13 cellular contexts compared by ENCODE assay signal in the genomic region with DNA sequence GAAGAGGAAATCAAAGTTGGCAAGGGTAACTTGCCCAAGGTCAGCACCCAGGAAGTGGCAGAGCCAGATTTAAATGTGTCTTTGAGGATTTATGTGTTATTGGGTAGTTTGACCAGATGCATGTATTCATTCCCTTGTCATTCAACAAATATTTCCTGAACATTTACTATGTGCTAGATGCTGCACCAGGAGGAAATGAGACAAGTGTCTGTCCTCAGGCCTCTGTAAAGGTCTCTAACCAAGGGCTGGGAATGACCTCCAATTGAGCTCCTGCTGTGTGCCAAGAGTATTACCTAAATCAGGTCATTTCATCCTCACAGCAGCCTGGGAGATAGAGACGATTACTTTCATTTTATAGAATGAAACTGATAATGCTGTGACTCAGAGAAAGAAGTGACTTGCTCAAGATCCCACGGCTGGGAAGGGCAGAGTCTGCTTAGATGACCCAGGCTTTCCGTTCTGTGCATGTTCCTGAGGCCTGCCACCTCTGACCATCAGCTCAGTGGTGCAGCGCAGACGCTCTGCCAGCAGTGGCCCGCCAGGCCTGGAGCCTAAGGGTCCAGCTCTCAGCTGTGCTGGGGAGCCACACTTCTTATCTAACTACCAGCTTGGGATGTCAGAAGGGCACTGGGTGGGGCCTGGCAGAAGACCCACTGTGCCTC. TPM values are rescaled to one million over a fixed set of nuclear protein-coding genes. Genes with fewer than 3 reads are reported as not detected.
DNase-seq lines count a peak whose midpoint lies in the region; ATAC-seq and TF ChIP-seq lines count a peak whose summit lies in the region.
"Had no signal": no experiment of that assay in that cellular context is flagged by ENCODE, and none has a peak within 500 bp of the region (broad histone marks: within the 10 kb centered on the region; RNA-seq: fewer than 3 reads in every experiment).

No MANE protein-coding gene starts in this region.

- intact Hi-C loops in Calu3 (cut with micrococcal nuclease; ENCODE audit: unreplicated experiment): no loop called here

- no peaks in the 10 kb centered on the region for H3K27me3 Mint-ChIP-seq in activated CD4-positive, alpha-beta T cell treated with anti-CD3 and anti-CD28 coated beads, Interleukin-2, amount 10 ng/mL, durations not matched to agents 7 days and 5 days
- H3K27me3 Mint-ChIP-seq in effector memory CD8-positive, alpha-beta T cell: no peaks in the 10 kb centered on the region
- H3K27me3 Mint-ChIP-seq in Calu3 (ENCODE audit: unreplicated experiment): no peaks in the 10 kb centered on the region

- no peak overlapping the region for H3K4me3 Mint-ChIP-seq in activated CD4-positive, alpha-beta T cell treated with anti-CD3 and anti-CD28 coated beads, Interleukin-2, amount 10 ng/mL, durations not matched to agents 7 days and 5 days
- H3K4me3 Mint-ChIP-seq in effector memory CD8-positive, alpha-beta T cell: peak overlapping the region; percentile 18 to 61
- no peak overlapping the region for H3K4me3 Mint-ChIP-seq in Calu3 (ENCODE audit: low read depth, unreplicated experiment)

- peak overlapping the region; percentile 17; the same call in 1 of the 2 replicates for H3K27ac ChIP-seq in RWPE1

- TF ChIP-seq CTCF in RWPE1 (conservative IDR thresholded peaks at IDR 0.05; ENCODE audit: low read depth) (no peak), Calu3 (IDR thresholded peaks at IDR 0.05; ENCODE audit: unreplicated experiment) (no peak)

- POLR2A ChIA-PET in activated CD4-positive, alpha-beta T cell treated with anti-CD3 and anti-CD28 coated beads, Interleukin-2, amount 10 ng/mL, durations not matched to agents 7 days and 5 days (lab: Charles Lee): no interaction called here
- POLR2A ChIA-PET in RWPE1 (lab: Yijun Ruan, JAX; ENCODE audit: low non-redundant PET): no interaction called here

- DNase-seq in activated CD4-positive, alpha-beta T cell treated with anti-CD3 and anti-CD28 coated beads, Interleukin-2, amount 10 ng/mL, durations not matched to agents 7 days and 5 days: peak; percentile 6
- DNase-seq in activated CD4-positive, alpha-beta T cell treated with anti-CD3 and anti-CD28 coated beads, Interleukin-2, amount 50 U/mL, for 4 hours: no peak
- DNase-seq in RWPE1 (ENCODE audit: low spot score) (no peak), Calu3 (no peak), dermis blood vessel endothelial cell (no peak)
- DNase-seq in effector memory CD8-positive, alpha-beta T cell: no peak
- DNase-seq in stimulated activated CD4-positive, alpha-beta T cell treated with anti-CD3 and anti-CD28 coated beads, TNF-alpha, amount 100 ng/mL, for 48 hours (ENCODE audit: low read depth in 3 of 3): peak in 2 of 3 donors; percentile 20 to 45
- DNase-seq: activated gamma-delta T cell; effector memory CD4-positive, alpha-beta T cell; NCI-H2227 treated with DMSO at 0.1 percent for 48 hours; trophoblast cell had no signal

- H3K36me3 Mint-ChIP-seq in activated CD4-positive, alpha-beta T cell treated with anti-CD3 and anti-CD28 coated beads, Interleukin-2, amount 10 ng/mL, durations not matched to agents 7 days and 5 days (ENCODE audit: low read depth): no peaks in the 10 kb centered on the region
- peaks cover 7% of the 10 kb centered on the region for H3K36me3 Mint-ChIP-seq in effector memory CD8-positive, alpha-beta T cell (ENCODE audit: insufficient read depth)
- H3K36me3 Mint-ChIP-seq in Calu3 (ENCODE audit: insufficient read depth, unreplicated experiment): peaks cover 23% of the 10 kb centered on the region

- CTCF ChIA-PET in activated CD4-positive, alpha-beta T cell treated with anti-CD3 and anti-CD28 coated beads, Interleukin-2, amount 10 ng/mL, durations not matched to agents 7 days and 5 days (lab: Charles Lee): interaction anchor here (1.0 to 1.3 kb wide), 3 partner anchors 11 to 191 kb away, joined by 3 to 4 read pairs (median 3); no protein-coding TSS in a partner anchor
- CTCF ChIA-PET in RWPE1 (lab: Yijun Ruan, JAX): no interaction called here
- CTCF ChIA-PET in Calu3 (lab: Charles Lee): interaction anchor here (0.9 to 1.0 kb wide), 2 partner anchors 8 to 9 kb away, joined by 3 read pairs; no protein-coding TSS in a partner anchor

- H3K4me1 Mint-ChIP-seq in activated CD4-positive, alpha-beta T cell treated with anti-CD3 and anti-CD28 coated beads, Interleukin-2, amount 10 ng/mL, durations not matched to agents 7 days and 5 days: peaks cover 56% of the 10 kb centered on the region
- peaks cover 47 to 60% of the 10 kb centered on the region in 2 donors for H3K4me1 Mint-ChIP-seq in effector memory CD8-positive, alpha-beta T cell (ENCODE audit: low read depth in 2 of 2)
- peaks cover 50% of the 10 kb centered on the region for H3K4me1 Mint-ChIP-seq in Calu3 (ENCODE audit: low read depth, unreplicated experiment)

- no peaks in the 10 kb centered on the region for H3K9me3 Mint-ChIP-seq in activated CD4-positive, alpha-beta T cell treated with anti-CD3 and anti-CD28 coated beads, Interleukin-2, amount 10 ng/mL, durations not matched to agents 7 days and 5 days
- no peaks in the 10 kb centered on the region for H3K9me3 Mint-ChIP-seq in effector memory CD8-positive, alpha-beta T cell
- H3K9me3 Mint-ChIP-seq in Calu3 (ENCODE audit: low read depth, unreplicated experiment): no peaks in the 10 kb centered on the region

- no TSS peak for BruUV-seq in Calu3 (replicated peaks; lab: Mats Ljungman, UMichigan)

- ATAC-seq in effector memory CD8-positive, alpha-beta T cell (replicated peaks): no peak
- ATAC-seq in HG02970 (IDR thresholded peaks at IDR 0.05; ENCODE audit: low FRiP score, unreplicated experiment): no peak

- H3K27ac Mint-ChIP-seq in activated CD4-positive, alpha-beta T cell treated with anti-CD3 and anti-CD28 coated beads, Interleukin-2, amount 10 ng/mL, durations not matched to agents 7 days and 5 days: peak overlapping the region; percentile 79
- peak overlapping the region; percentile 87 to 88 for H3K27ac Mint-ChIP-seq in effector memory CD8-positive, alpha-beta T cell
- no peak overlapping the region for H3K27ac Mint-ChIP-seq in Calu3 (ENCODE audit: unreplicated experiment)

RNA-seq across cellular contexts. Expression of gene TTC22, which starts 3.5 kb away (rescaled TPM):
- 10 to 100 TPM in 1 of 2 experiments, 1 to 10 TPM in 1; 9.9 to 10.6 TPM for total RNA-seq in activated CD4-positive, alpha-beta T cell treated with anti-CD3 and anti-CD28 coated beads, Interleukin-2, amount 10 ng/mL, durations not matched to agents 7 days and 5 days
- total RNA-seq in Calu3 (2022): 17.2 and 17.4 TPM in 2 replicates
- 0.17 TPM in 1 of 2 replicates, not detected in the other for total RNA-seq in dermis blood vessel endothelial cell
- total RNA-seq: myocyte had no signal

RNA-seq across cellular contexts. Expression of gene PARS2, which starts 40.3 kb away (rescaled TPM):
- total RNA-seq in activated CD4-positive, alpha-beta T cell treated with anti-CD3 and anti-CD28 coated beads, Interleukin-2, amount 10 ng/mL, durations not matched to agents 7 days and 5 days: 1 to 10 TPM; 3.2 to 4.3 TPM
- total RNA-seq in Calu3 (2022): 9.0 and 10.0 TPM in 2 replicates
- total RNA-seq in dermis blood vessel endothelial cell: 4.8 and 5.3 TPM in 2 replicates

Comparison
In these comparisons a context has a peak if more than half of its experiments do, and no peak if none do; other contexts are left out.
1. DNase-seq: peak in activated CD4-positive, alpha-beta T cell treated with anti-CD3 and anti-CD28 coated beads, Interleukin-2, amount 10 ng/mL, durations not matched to agents 7 days and 5 days (single experiment) and stimulated activated CD4-positive, alpha-beta T cell treated with anti-CD3 and anti-CD28 coated beads, TNF-alpha, amount 100 ng/mL, for 48 hours (2 of 3); none in activated CD4-positive, alpha-beta T cell treated with anti-CD3 and anti-CD28 coated beads, Interleukin-2, amount 50 U/mL, for 4 hours (0 of 2), RWPE1 (single experiment), effector memory CD8-positive, alpha-beta T cell (0 of 3), Calu3 (single experiment) and dermis blood vessel endothelial cell (single experiment).
2. H3K4me3 Mint-ChIP-seq: peak in effector memory CD8-positive, alpha-beta T cell (2 of 2); none in activated CD4-positive, alpha-beta T cell treated with anti-CD3 and anti-CD28 coated beads, Interleukin-2, amount 10 ng/mL, durations not matched to agents 7 days and 5 days (single experiment) and Calu3 (single experiment).